ENCODE assay signal across 13 cellular contexts in genomic region chr7:26307226-26307625, GRCh38. TPM values are rescaled to one million over a fixed set of nuclear protein-coding genes. Genes with fewer than 3 reads are reported as not detected.
DNase-seq lines count a peak whose midpoint lies in the region; TF ChIP-seq lines count a peak whose summit lies in the region.
"Had no signal": no experiment of that assay in that cellular context is flagged by ENCODE, and none has a peak within 500 bp of the region (broad histone marks: within the 10 kb centered on the region; RNA-seq: fewer than 3 reads in every experiment).

No MANE protein-coding gene starts in this region.

- intact Hi-C loops in dendritic cell treated with granulocyte-macrophage colony-stimulating factor and Interleukin-4, amounts not matched to agents 40 ng/mL and 50 ng/mL, for 4 days (cut with micrococcal nuclease) = loop anchor here (2.0 to 5.0 kb wide), 2 partner anchors 14 to 105 kb away; partner anchors contain the start of genes CBX3 and HNRNPA2B1
- intact Hi-C loops in testis (cut with DNase I; ENCODE audit: low total_unique reads) = no loop called here

- peak; percentile 16 for DNase-seq in AG08396 (ENCODE audit: low spot score)
- peak; percentile 85 for DNase-seq in M059J (ENCODE audit: low read depth)
- DNase-seq in myocyte (ENCODE audit: low read depth) = peak; percentile 16
- no peak for DNase-seq in GDM1 (lab: John Stamatoyannopoulos, UW)
- no peak for DNase-seq in SW 1271 (lab: John Stamatoyannopoulos, UW)
- no peak for DNase-seq in testis
- DNase-seq in coronary artery (ENCODE audit: low spot score) = no peak
- DNase-seq: activated CD8-positive, alpha-beta memory T cell treated with anti-CD3 and anti-CD28 coated beads for 24 hours; glutamatergic neuron; NCI-H1436 had no signal

- H3K4me3 ChIP-seq in testis (no peak overlapping the region), coronary artery (no peak overlapping the region)
- H3K4me3 ChIP-seq: BLaER1 had no signal

- TF ChIP-seq CTCF in testis (IDR thresholded peaks at IDR 0.05) (no peak), coronary artery (IDR thresholded peaks at IDR 0.05) (no peak)

- no peaks in the 10 kb centered on the region for H3K36me3 ChIP-seq in testis (ENCODE audit: low read depth, missing control alignments)
- H3K36me3 ChIP-seq: BLaER1 had no signal

- H3K4me1 ChIP-seq in testis = no peaks in the 10 kb centered on the region

- no peaks in the 10 kb centered on the region for H3K9me3 ChIP-seq in testis
- H3K9me3 ChIP-seq: BLaER1 had no signal

- H3K36me3 Mint-ChIP-seq in dendritic cell treated with granulocyte-macrophage colony-stimulating factor and Interleukin-4, amounts not matched to agents 40 ng/mL and 50 ng/mL, for 4 days (ENCODE audit: low read depth) = peaks cover 61% of the 10 kb centered on the region

- H3K27ac ChIP-seq in testis = no peak overlapping the region
- peak overlapping the region in 1 of 2 donors; percentile 68 for H3K27ac ChIP-seq in coronary artery
- H3K27ac ChIP-seq: BLaER1 had no signal

- no peaks in the 10 kb centered on the region for H3K27me3 ChIP-seq in testis
- H3K27me3 ChIP-seq: BLaER1 had no signal

- WGBS in testis, 2 donors = 63% methylated on average over 6 of the region's 6 CpGs

- no peak for TF ChIP-seq POLR2A in testis (IDR thresholded peaks at IDR 0.05)

- H3K27me3 Mint-ChIP-seq in dendritic cell treated with granulocyte-macrophage colony-stimulating factor and Interleukin-4, amounts not matched to agents 40 ng/mL and 50 ng/mL, for 4 days = no peaks in the 10 kb centered on the region

- H3K9me3 Mint-ChIP-seq in dendritic cell treated with granulocyte-macrophage colony-stimulating factor and Interleukin-4, amounts not matched to agents 40 ng/mL and 50 ng/mL, for 4 days = no peaks in the 10 kb centered on the region
- H3K9me3 Mint-ChIP-seq: nephron had no signal

- peak overlapping the region; percentile 84 for H3K27ac Mint-ChIP-seq in dendritic cell treated with granulocyte-macrophage colony-stimulating factor and Interleukin-4, amounts not matched to agents 40 ng/mL and 50 ng/mL, for 4 days
- H3K27ac Mint-ChIP-seq: nephron had no signal

- H3K4me1 Mint-ChIP-seq in dendritic cell treated with granulocyte-macrophage colony-stimulating factor and Interleukin-4, amounts not matched to agents 40 ng/mL and 50 ng/mL, for 4 days (ENCODE audit: low read depth) = peaks cover 84% of the 10 kb centered on the region
- H3K4me1 Mint-ChIP-seq: nephron had no signal

- H3K4me3 Mint-ChIP-seq in dendritic cell treated with granulocyte-macrophage colony-stimulating factor and Interleukin-4, amounts not matched to agents 40 ng/mL and 50 ng/mL, for 4 days = peak overlapping the region; percentile 38
- H3K4me3 Mint-ChIP-seq: nephron had no signal

RNA-seq across cellular contexts. Expression of gene SNX10, which starts 15.6 kb away (rescaled TPM):
- 8.6 and 10.2 TPM in 2 replicates for total RNA-seq in M059J (2014; rRNA removed; shearing (Covaris generic))
- total RNA-seq in myocyte = not detected in 2 replicates
- polyA plus RNA-seq in myocyte (2012) = not detected
- 1 to 10 TPM; 4.4 to 5.6 TPM for total RNA-seq in testis
- polyA plus RNA-seq in testis (ENCODE audit: insufficient read depth, low read depth, low replicate concordance) = 6.3 TPM

Comparison
In these comparisons a context has a peak if more than half of its experiments do, and no peak if none do; other contexts are left out.
1. DNase-seq: peak in AG08396 (single experiment), M059J (single experiment) and myocyte (single experiment); none in GDM1 (single experiment), SW 1271 (0 of 2), testis (single experiment) and coronary artery (single experiment).